31 cellular contexts compared by ENCODE assay signal in the genomic region with DNA sequence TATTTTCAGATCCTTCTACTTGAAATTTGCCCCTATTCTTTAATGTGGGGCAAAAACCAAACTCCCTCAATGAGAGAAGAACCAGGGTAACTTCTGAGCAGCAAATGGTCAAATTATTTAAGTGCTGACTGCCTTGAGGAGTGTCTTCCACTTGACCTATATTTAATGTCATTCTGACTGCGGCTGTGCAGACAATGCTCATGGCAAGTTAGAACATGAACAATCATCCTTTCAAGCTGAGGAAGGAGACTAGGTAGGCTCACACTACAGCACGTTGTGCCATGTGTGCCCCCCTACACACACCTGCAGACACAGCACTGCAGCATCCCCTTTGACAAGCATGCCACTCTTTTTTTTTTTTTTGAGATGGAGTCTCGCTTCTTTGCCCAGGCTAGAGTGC.
DNase-seq lines count a peak whose midpoint lies in the region; TF ChIP-seq lines count a peak whose summit lies in the region.
"Had no signal": no experiment of that assay in that cellular context is flagged by ENCODE, and none has a peak within 500 bp of the region (broad histone marks: within the 10 kb centered on the region; RNA-seq: fewer than 3 reads in every experiment).

No MANE protein-coding gene starts in this region.

- BruUV-seq in Caco-2 (replicated peaks; lab: Mats Ljungman, UMichigan), result no TSS peak

- H3K4me1 Mint-ChIP-seq in Caco-2 (ENCODE audit: low read depth, unreplicated experiment) (peaks cover 34% of the 10 kb centered on the region), IgD-negative memory B cell (peaks cover 68 to 78% (median 75%) of the 10 kb centered on the region in 3 donors)
- H3K4me1 Mint-ChIP-seq: activated naive CD4-positive, alpha-beta T cell treated with anti-CD3 and anti-CD28 coated beads, Interleukin-2, amount 50 U/mL, for 24 hours; activated T-helper 17 cell treated with anti-CD3 and anti-CD28 coated beads, Interleukin-2, amount 50 U/mL, for 72 hours had no signal

- DNase-seq in Caco-2 (no peak), NCI-H510A treated with DMSO at 0.1 percent for 48 hours (lab: John Stamatoyannopoulos, UW) (peak; percentile 25), epithelial cell of esophagus (ENCODE audit: low read depth) (peak; percentile 71), RKO (ENCODE audit: low spot score) (no peak), kidney glomerular epithelial cell (lab: John Stamatoyannopoulos, UW) (no peak)
- no peak for DNase-seq in activated CD8-positive, alpha-beta memory T cell treated with anti-CD3 and anti-CD28 coated beads for 24 hours
- no peak for DNase-seq in activated T-cell treated with anti-CD3 and anti-CD28 coated beads, Interleukin-2, amount 50 U/mL, for 48 hours
- DNase-seq: ACHN; activated CD8-positive, alpha-beta T cell treated with anti-CD3 and anti-CD28 coated beads for 36 hours; amniotic stem cell; brain microvascular endothelial cell; dorsolateral prefrontal cortex; GF-D8; GOT3; HFFc6; hippocampal formation; left colon; NCI-H1092; NCI-H1930; NCI-H446; PC-3; psoas muscle; Right ventricle myocardium superior; sigmoid colon; stimulated activated CD4-positive, alpha-beta T cell treated with anti-CD3 and anti-CD28 coated beads, Interleukin-4, amount 100 ng/mL, for 24 hours had no signal

- POLR2A ChIA-PET in Caco-2 (lab: Charles Lee), result interaction anchor here (0.6 kb wide), 1 partner anchor 1051 kb away, joined by 3 read pairs; no protein-coding TSS in a partner anchor

- H3K27me3 Mint-ChIP-seq in Caco-2 (ENCODE audit: insufficient read depth, unreplicated experiment) (no peaks in the 10 kb centered on the region), IgD-negative memory B cell (no peaks in the 10 kb centered on the region)
- H3K27me3 Mint-ChIP-seq: activated naive CD4-positive, alpha-beta T cell treated with anti-CD3 and anti-CD28 coated beads, Interleukin-2, amount 50 U/mL, for 24 hours had no signal

- H3K27me3 ChIP-seq in Caco-2 (replicated peaks; ENCODE audit: control insufficient read depth, insufficient read depth, low read length), result no peaks in the 10 kb centered on the region
- H3K27me3 ChIP-seq: brain microvascular endothelial cell, dorsolateral prefrontal cortex, sigmoid colon, tibial nerve had no signal

- no peaks in the 10 kb centered on the region for H3K9me3 ChIP-seq in Caco-2
- H3K9me3 ChIP-seq: psoas muscle, sigmoid colon, tibial nerve had no signal

- H3K9me3 Mint-ChIP-seq in Caco-2 (ENCODE audit: unreplicated experiment) (no peaks in the 10 kb centered on the region), IgD-negative memory B cell (peaks cover 0 to 4% (median 3%) of the 10 kb centered on the region in 3 donors)
- H3K9me3 Mint-ChIP-seq: activated CD8-positive, alpha-beta T cell treated with anti-CD3 and anti-CD28 coated beads for 36 hours; HFFc6; natural killer cell treated with Interleukin-12 subunit alpha and Interleukin-12 subunit beta and Interleukin-15 and Interleukin-18, amount 100 ng/mL, for 72 hours; T-helper 2 cell treated with Interferon-gamma antibody and Interleukin-4, amounts not matched to agents 5 μg/mL and 100 μg/mL, for 36 hours had no signal

- no peaks in the 10 kb centered on the region for H3K36me3 ChIP-seq in Caco-2 (ENCODE audit: control insufficient read depth, insufficient read depth, low read length)
- H3K36me3 ChIP-seq: brain microvascular endothelial cell, sigmoid colon, tibial nerve had no signal

- H3K4me3 ChIP-seq in Caco-2 (ENCODE audit: low read depth, low read length) (no peak overlapping the region), epithelial cell of esophagus (ENCODE audit: low read length) (no peak overlapping the region)
- H3K4me3 ChIP-seq: dorsolateral prefrontal cortex, psoas muscle, sigmoid colon, tibial nerve had no signal

- H3K4me1 ChIP-seq in Caco-2, result no peaks in the 10 kb centered on the region
- H3K4me1 ChIP-seq: psoas muscle had no signal

- intact Hi-C loops in Caco-2 (cut with micrococcal nuclease; ENCODE audit: unreplicated experiment), result no loop called here

- TF ChIP-seq CTCF in Caco-2 (IDR thresholded peaks at IDR 0.05; ENCODE audit: insufficient read depth in 1 of 2, low read depth in 1 of 2, low read length in 1 of 2, severe bottlenecking in 1 of 2, unreplicated experiment in 1 of 2) (no peak), epithelial cell of esophagus (IDR thresholded peaks at IDR 0.05; ENCODE audit: insufficient read depth, low read depth, low read length, missing control alignments) (no peak)

- H3K27ac Mint-ChIP-seq in Caco-2 (ENCODE audit: unreplicated experiment), result peak overlapping the region; percentile 47
- H3K27ac Mint-ChIP-seq in IgD-negative memory B cell, result peak overlapping the region in 2 of 3 donors; percentile 62 to 90
- H3K27ac Mint-ChIP-seq: activated CD8-positive, alpha-beta T cell treated with anti-CD3 and anti-CD28 coated beads for 36 hours; activated naive CD4-positive, alpha-beta T cell treated with anti-CD3 and anti-CD28 coated beads, Interleukin-2, amount 50 U/mL, for 24 hours; activated T-helper 17 cell treated with anti-CD3 and anti-CD28 coated beads, Interleukin-2, amount 50 U/mL, for 72 hours; HFFc6; natural killer cell treated with Interleukin-12 subunit alpha and Interleukin-12 subunit beta and Interleukin-15 and Interleukin-18, amount 100 ng/mL, for 72 hours; T-helper 2 cell treated with Interferon-gamma antibody and Interleukin-4, amounts not matched to agents 5 μg/mL and 100 μg/mL, for 36 hours had no signal

- H3K4me3 Mint-ChIP-seq in Caco-2 (ENCODE audit: unreplicated experiment) (no peak overlapping the region), IgD-negative memory B cell (peak overlapping the region in 1 of 4 donors; percentile 44)
- H3K4me3 Mint-ChIP-seq: activated CD8-positive, alpha-beta T cell treated with anti-CD3 and anti-CD28 coated beads for 36 hours; activated naive CD4-positive, alpha-beta T cell treated with anti-CD3 and anti-CD28 coated beads, Interleukin-2, amount 50 U/mL, for 24 hours; activated T-helper 17 cell treated with anti-CD3 and anti-CD28 coated beads, Interleukin-2, amount 50 U/mL, for 72 hours; HFFc6; natural killer cell treated with Interleukin-12 subunit alpha and Interleukin-12 subunit beta and Interleukin-15 and Interleukin-18, amount 100 ng/mL, for 72 hours; T-helper 2 cell treated with Interferon-gamma antibody and Interleukin-4, amounts not matched to agents 5 μg/mL and 100 μg/mL, for 36 hours had no signal

- CTCF ChIA-PET in Caco-2 (lab: Charles Lee), result interaction anchor here (1.6 kb wide), 1 partner anchor 26 kb away, joined by 5 read pairs; no protein-coding TSS in a partner anchor

- H3K36me3 Mint-ChIP-seq in Caco-2 (ENCODE audit: insufficient read depth, unreplicated experiment), result peaks cover 19% of the 10 kb centered on the region
- peaks cover 4% of the 10 kb centered on the region for H3K36me3 Mint-ChIP-seq in IgD-negative memory B cell
- H3K36me3 Mint-ChIP-seq: activated naive CD4-positive, alpha-beta T cell treated with anti-CD3 and anti-CD28 coated beads, Interleukin-2, amount 50 U/mL, for 24 hours; natural killer cell treated with Interleukin-12 subunit alpha and Interleukin-12 subunit beta and Interleukin-15 and Interleukin-18, amount 100 ng/mL, for 72 hours had no signal

Comparison
In these comparisons a context has a peak if more than half of its experiments do, and no peak if none do; other contexts are left out.
1. DNase-seq: peak in NCI-H510A treated with DMSO at 0.1 percent for 48 hours (single experiment) and epithelial cell of esophagus (single experiment); none in Caco-2 (0 of 2), RKO (single experiment), kidney glomerular epithelial cell (single experiment), activated CD8-positive, alpha-beta memory T cell treated with anti-CD3 and anti-CD28 coated beads for 24 hours (single experiment) and activated T-cell treated with anti-CD3 and anti-CD28 coated beads, Interleukin-2, amount 50 U/mL, for 48 hours (0 of 2).